20 cellular contexts compared by ENCODE assay signal in genomic region chr1:244383278-244383884, GRCh38.
DNase-seq lines count a peak whose midpoint lies in the region; FAIRE-seq and TF ChIP-seq lines count a peak whose summit lies in the region.
"Had no signal": no experiment of that assay in that cellular context is flagged by ENCODE, and none has a peak within 500 bp of the region (broad histone marks: within the 10 kb centered on the region; RNA-seq: fewer than 3 reads in every experiment).

No MANE protein-coding gene starts in this region.

- H3K27ac Mint-ChIP-seq in endodermal cell (no peak overlapping the region), type B pancreatic cell (no peak overlapping the region)
- H3K27ac Mint-ChIP-seq: CD4-positive, CD25-positive, alpha-beta regulatory T cell had no signal

- no peak for FAIRE-seq in frontal cortex (lab: Jason Lieb, UNC)
- FAIRE-seq: A204.1, G401.6, GM12891, GM19239 had no signal

- no peaks in the 10 kb centered on the region for H3K36me3 ChIP-seq in endodermal cell (ENCODE audit: control insufficient read depth, insufficient read depth, low read length)

- no peak overlapping the region for H3K4me3 ChIP-seq in endodermal cell (ENCODE audit: low read length)
- H3K4me3 ChIP-seq: GM23248 had no signal

- H3K4me3 Mint-ChIP-seq in endodermal cell (no peak overlapping the region), type B pancreatic cell (no peak overlapping the region)
- H3K4me3 Mint-ChIP-seq: CD4-positive, CD25-positive, alpha-beta regulatory T cell had no signal

- no peaks in the 10 kb centered on the region for H3K4me1 ChIP-seq in endodermal cell (ENCODE audit: control insufficient read depth, insufficient read depth, low read length)

- 95 to 97% methylated on average over 3 to 4 of the region's 4 CpGs for WGBS in endodermal cell (ENCODE audit: insufficient coverage in 1 of 2, insufficient read length in 1 of 2), 2 experiments

- no peak overlapping the region for H3K9ac ChIP-seq in endodermal cell (ENCODE audit: extremely low read depth, low read length, poor library complexity, severe bottlenecking)
- H3K9ac ChIP-seq: KMS-11 had no signal

- H3K9me3 Mint-ChIP-seq in endodermal cell (no peaks in the 10 kb centered on the region), type B pancreatic cell (no peaks in the 10 kb centered on the region)

- H3K27me3 Mint-ChIP-seq in endodermal cell (ENCODE audit: insufficient read depth) (no peaks in the 10 kb centered on the region), type B pancreatic cell (no peaks in the 10 kb centered on the region)
- H3K27me3 Mint-ChIP-seq: CD4-positive, CD25-positive, alpha-beta regulatory T cell had no signal

- peaks cover 5% of the 10 kb centered on the region for H3K4me1 Mint-ChIP-seq in endodermal cell
- no peaks in the 10 kb centered on the region for H3K4me1 Mint-ChIP-seq in type B pancreatic cell (ENCODE audit: unreplicated experiment)

- H3K27me3 ChIP-seq in endodermal cell (ENCODE audit: control insufficient read depth, insufficient read depth, low read length, poor library complexity, severe bottlenecking), result no peaks in the 10 kb centered on the region

- H3K36me3 Mint-ChIP-seq in endodermal cell (ENCODE audit: low read depth) (no peaks in the 10 kb centered on the region), type B pancreatic cell (no peaks in the 10 kb centered on the region)

- DNase-seq in SKM-1 treated with dmso at 0.1 percent for 144 hours (lab: John Stamatoyannopoulos, UW; ENCODE audit: unreplicated experiment) (peak; percentile 44), SKM-1 (lab: John Stamatoyannopoulos, UW; ENCODE audit: unreplicated experiment) (no peak), NCI-H82 (lab: John Stamatoyannopoulos, UW) (peak; percentile 26), endodermal cell (no peak), type B pancreatic cell (ENCODE audit: extremely low spot score, unreplicated experiment) (no peak), frontal cortex (ENCODE audit: low spot score in 2 of 2) (no peak), islet precursor cell (no peak), GM19240 (ENCODE audit: insufficient read length, low spot score) (no peak)
- DNase-seq: AML-193; CD4-positive, CD25-positive, alpha-beta regulatory T cell; DMS79 treated with DMSO at 0.1 percent for 48 hours; GM23248; NCI-H1417; NCI-H2029; NCI-H526 had no signal

- TF ChIP-seq CTCF in endodermal cell (conservative IDR thresholded peaks at IDR 0.05) (peak; percentile 32), type B pancreatic cell (conservative IDR thresholded peaks at IDR 0.05) (peak; percentile 40)

- no peaks in the 10 kb centered on the region for H3K9me3 ChIP-seq in endodermal cell (ENCODE audit: control insufficient read depth, low read length)

- H3K27ac ChIP-seq in endodermal cell (ENCODE audit: low read depth, low read length), result no peak overlapping the region
- H3K27ac ChIP-seq: KMS-11 had no signal

Comparison
In these comparisons a context has a peak if more than half of its experiments do, and no peak if none do; other contexts are left out.
1. DNase-seq: peak in SKM-1 treated with dmso at 0.1 percent for 144 hours (single experiment) and NCI-H82 (single experiment); none in SKM-1 (single experiment), endodermal cell (single experiment), type B pancreatic cell (single experiment), frontal cortex (0 of 2), islet precursor cell (single experiment) and GM19240 (single experiment).